In the genomic region with DNA sequence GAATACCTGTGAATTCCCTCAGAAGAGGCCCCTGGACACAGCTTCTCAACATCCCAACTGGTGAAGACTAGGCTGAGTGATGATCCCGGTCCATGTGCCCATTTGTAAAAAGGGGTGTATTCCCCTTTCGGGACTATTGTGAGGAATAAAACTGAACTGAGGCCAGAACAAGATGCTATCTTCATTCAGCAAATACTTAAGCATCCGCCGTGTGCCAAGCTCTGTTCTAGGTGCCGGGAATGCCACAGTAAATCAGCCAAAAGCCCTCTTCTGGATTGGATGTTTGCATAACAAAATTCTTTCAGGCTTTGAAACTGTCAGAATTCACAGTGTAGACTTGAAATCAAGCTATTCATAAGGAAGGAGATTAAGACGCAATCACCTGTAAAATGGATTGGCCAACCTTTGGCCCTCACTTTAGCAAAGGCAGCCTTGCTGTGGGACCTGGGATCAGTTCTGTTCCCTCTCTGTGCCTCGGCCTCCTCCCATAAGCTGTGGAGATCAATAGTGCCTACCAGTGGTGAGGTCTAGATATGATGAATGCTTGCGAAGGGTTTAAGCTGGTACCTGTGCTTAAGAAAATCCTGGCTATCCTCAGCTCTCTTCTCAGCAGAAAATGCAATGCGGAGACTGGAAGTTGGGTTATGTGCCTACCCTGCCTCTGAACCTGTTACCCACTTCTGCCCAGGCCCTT, we compare ENCODE assay signal across 11 cellular contexts. TPM values are rescaled to one million over a fixed set of nuclear protein-coding genes. Genes with fewer than 3 reads are reported as not detected.
DNase-seq lines count a peak whose midpoint lies in the region; ATAC-seq and TF ChIP-seq lines count a peak whose summit lies in the region.
"Had no signal": no experiment of that assay in that cellular context is flagged by ENCODE, and none has a peak within 500 bp of the region (broad histone marks: within the 10 kb centered on the region; RNA-seq: fewer than 3 reads in every experiment).

No MANE protein-coding gene starts in this region.

- H3K9me3 Mint-ChIP-seq in neural progenitor cell = no peaks in the 10 kb centered on the region
- no peaks in the 10 kb centered on the region for H3K9me3 Mint-ChIP-seq in activated T-cell treated with anti-CD3 and anti-CD28 coated beads, Interleukin-2, amount 50 U/mL, for 4 hours
- H3K9me3 Mint-ChIP-seq: stimulated activated memory B cell treated with anti-CD40 and anti-IgM and Interleukin-4, amounts not matched to agents 10 μg/mL and 1 μg/mL and 100 μg/mL, for 72 hours had no signal

- no peak for ATAC-seq in activated T-cell treated with anti-CD3 and anti-CD28 coated beads, Interleukin-2, amount 50 U/mL, for 4 hours
- ATAC-seq: stimulated activated memory B cell treated with anti-CD40 and anti-IgM and Interleukin-4, amounts not matched to agents 10 μg/mL and 1 μg/mL and 100 μg/mL, for 72 hours had no signal

- H3K27me3 Mint-ChIP-seq in neural progenitor cell (ENCODE audit: insufficient read depth, low read depth) = peaks cover 20% of the 10 kb centered on the region
- H3K27me3 Mint-ChIP-seq in activated T-cell treated with anti-CD3 and anti-CD28 coated beads, Interleukin-2, amount 50 U/mL, for 4 hours (ENCODE audit: low read depth) = peaks cover 40% of the 10 kb centered on the region

- TF ChIP-seq CTCF in choroid plexus epithelial cell (conservative IDR thresholded peaks at IDR 0.05; ENCODE audit: low read depth, low read length) = peak; percentile 18
- TF ChIP-seq CTCF in neural progenitor cell (IDR thresholded peaks at IDR 0.05) = peak; percentile 18
- no peak for TF ChIP-seq CTCF in PC-9 (conservative IDR thresholded peaks at IDR 0.05)

- H3K9me2 ChIP-seq in GM23248 (ENCODE audit: insufficient read depth) (no peaks in the 10 kb centered on the region), PC-9 (ENCODE audit: insufficient read depth) (no peaks in the 10 kb centered on the region)

- H3K4me2 ChIP-seq in GM23248 (ENCODE audit: unreplicated experiment) = no peak overlapping the region
- peak overlapping the region; percentile 88 for H3K4me2 ChIP-seq in neural progenitor cell
- no peak overlapping the region for H3K4me2 ChIP-seq in PC-9

- H3K36me3 Mint-ChIP-seq in neural progenitor cell = no peaks in the 10 kb centered on the region
- peaks cover 2% of the 10 kb centered on the region for H3K36me3 Mint-ChIP-seq in activated T-cell treated with anti-CD3 and anti-CD28 coated beads, Interleukin-2, amount 50 U/mL, for 4 hours (ENCODE audit: insufficient read depth)
- H3K36me3 Mint-ChIP-seq: stimulated activated memory B cell treated with anti-CD40 and anti-IgM and Interleukin-4, amounts not matched to agents 10 μg/mL and 1 μg/mL and 100 μg/mL, for 72 hours had no signal

- H3K27ac ChIP-seq in GM23248 = no peak overlapping the region
- H3K27ac ChIP-seq in neural progenitor cell = peak overlapping the region; percentile 66
- H3K27ac ChIP-seq in PC-9 = no peak overlapping the region

- no peaks in the 10 kb centered on the region for H3K36me3 ChIP-seq in GM23248 (ENCODE audit: low read depth)
- H3K36me3 ChIP-seq in NT2/D1 (ENCODE audit: insufficient read depth, insufficient read length, low read length) = peaks cover 27% of the 10 kb centered on the region
- H3K36me3 ChIP-seq in neural progenitor cell = no peaks in the 10 kb centered on the region
- H3K36me3 ChIP-seq in PC-9 (ENCODE audit: low read depth) = no peaks in the 10 kb centered on the region
- H3K36me3 ChIP-seq: MG63 had no signal

- DNase-seq in GM23248 (no peak), NT2/D1 (ENCODE audit: low read depth, low spot score) (no peak), choroid plexus epithelial cell (ENCODE audit: low read depth) (no peak), neural progenitor cell (ENCODE audit: low spot score) (no peak), PC-9 (no peak), NCI-H2196 treated with DMSO at 0.1 percent for 48 hours (lab: John Stamatoyannopoulos, UW; ENCODE audit: unreplicated experiment) (no peak), T1000 (lab: John Stamatoyannopoulos, UW) (no peak)
- DNase-seq in activated T-cell treated with anti-CD3 and anti-CD28 coated beads, Interleukin-2, amount 50 U/mL, for 4 hours = no peak
- DNase-seq: DMS153 had no signal

- H3K9me3 ChIP-seq in GM23248 (ENCODE audit: low read depth) = no peaks in the 10 kb centered on the region
- H3K9me3 ChIP-seq in NT2/D1 (ENCODE audit: insufficient read depth, low read length) = no peaks in the 10 kb centered on the region
- no peaks in the 10 kb centered on the region for H3K9me3 ChIP-seq in neural progenitor cell (ENCODE audit: low read depth)
- no peaks in the 10 kb centered on the region for H3K9me3 ChIP-seq in PC-9 (ENCODE audit: insufficient read depth, low read depth)
- H3K9me3 ChIP-seq: MG63 had no signal

- H3K4me1 ChIP-seq in GM23248 (ENCODE audit: insufficient read depth) (peaks cover 11% of the 10 kb centered on the region), NT2/D1 (ENCODE audit: insufficient read depth, insufficient read length) (peaks cover 8% of the 10 kb centered on the region), neural progenitor cell (peaks cover 23% of the 10 kb centered on the region), PC-9 (replicated peaks; ENCODE audit: insufficient read depth) (no peaks in the 10 kb centered on the region)

- H2AFZ ChIP-seq in GM23248 (no peak overlapping the region), neural progenitor cell (replicated peaks) (no peak overlapping the region), PC-9 (no peak overlapping the region)

- H3K4me3 ChIP-seq in GM23248 = no peak overlapping the region
- H3K4me3 ChIP-seq in NT2/D1 (ENCODE audit: insufficient read length, low read depth) = no peak overlapping the region
- H3K4me3 ChIP-seq in choroid plexus epithelial cell (ENCODE audit: low read depth, low read length) = no peak overlapping the region
- H3K4me3 ChIP-seq in neural progenitor cell = peak overlapping the region; percentile 73
- no peak overlapping the region for H3K4me3 ChIP-seq in PC-9
- H3K4me3 ChIP-seq: MG63 had no signal

- intact Hi-C loops in PC-9 (cut with micrococcal nuclease; ENCODE audit: unreplicated experiment) = no loop called here

- H3F3A ChIP-seq in GM23248 (ENCODE audit: insufficient read depth) (peaks cover 19% of the 10 kb centered on the region), neural progenitor cell (ENCODE audit: low read depth) (peaks cover 19% of the 10 kb centered on the region), PC-9 (ENCODE audit: insufficient read depth, low read depth) (no peaks in the 10 kb centered on the region)

- in situ Hi-C loops in GM23248 (cut with MboI) = no loop called here

- H3K4me1 Mint-ChIP-seq in neural progenitor cell = peaks cover 37% of the 10 kb centered on the region
- peaks cover 4% of the 10 kb centered on the region for H3K4me1 Mint-ChIP-seq in activated T-cell treated with anti-CD3 and anti-CD28 coated beads, Interleukin-2, amount 50 U/mL, for 4 hours (ENCODE audit: low read depth)

- WGBS in GM23248 (ENCODE audit: low coverage in 1 of 2, low lambda C conversion rate in 2 of 2, missing lambda C conversion rate in 2 of 2), 2 experiments = 85 to 91% methylated on average over 9 of the region's 9 CpGs

- H3K79me2 ChIP-seq in GM23248 (ENCODE audit: insufficient read depth) (no peaks in the 10 kb centered on the region), neural progenitor cell (ENCODE audit: low read depth) (peaks cover 65% of the 10 kb centered on the region), PC-9 (ENCODE audit: low read depth) (no peaks in the 10 kb centered on the region)

- H3K27me3 ChIP-seq in GM23248 (replicated peaks; ENCODE audit: insufficient read depth) = peaks cover 43% of the 10 kb centered on the region
- H3K27me3 ChIP-seq in NT2/D1 (ENCODE audit: insufficient read depth, insufficient read length) = peaks cover 8% of the 10 kb centered on the region
- H3K27me3 ChIP-seq in neural progenitor cell = peaks cover 13% of the 10 kb centered on the region
- no peaks in the 10 kb centered on the region for H3K27me3 ChIP-seq in PC-9 (ENCODE audit: insufficient read depth, low read depth)
- H3K27me3 ChIP-seq: MG63 had no signal

- H3K4me3 Mint-ChIP-seq in neural progenitor cell = peak overlapping the region; percentile 85
- H3K4me3 Mint-ChIP-seq in activated T-cell treated with anti-CD3 and anti-CD28 coated beads, Interleukin-2, amount 50 U/mL, for 4 hours = no peak overlapping the region

- H4K20me1 ChIP-seq in GM23248 (ENCODE audit: insufficient read depth) (no peaks in the 10 kb centered on the region), neural progenitor cell (ENCODE audit: low read depth) (peaks cover 55% of the 10 kb centered on the region), PC-9 (ENCODE audit: insufficient read depth) (no peaks in the 10 kb centered on the region)

- H3K9ac ChIP-seq in GM23248 = peak overlapping the region; percentile 43
- peak overlapping the region; percentile 21 for H3K9ac ChIP-seq in NT2/D1 (ENCODE audit: insufficient read length, low read depth)
- no peak overlapping the region for H3K9ac ChIP-seq in neural progenitor cell

- H3K27ac Mint-ChIP-seq in neural progenitor cell = no peak overlapping the region
- H3K27ac Mint-ChIP-seq: stimulated activated memory B cell treated with anti-CD40 and anti-IgM and Interleukin-4, amounts not matched to agents 10 μg/mL and 1 μg/mL and 100 μg/mL, for 72 hours had no signal

- CTCF ChIA-PET in PC-9 (lab: Charles Lee) = no interaction called here

- POLR2A ChIA-PET in PC-9 (lab: Charles Lee; ENCODE audit: unreplicated experiment) = interaction anchor here (1.3 kb wide), 1 partner anchor 1065 kb away, joined by 7 read pairs; no protein-coding TSS in a partner anchor

- BruUV-seq in PC-9 (replicated peaks; lab: Mats Ljungman, UMichigan) = no TSS peak

RNA-seq across cellular contexts. Expression of gene ALPL, which starts 1.8 kb away (rescaled TPM):
- not detected in 2 replicates for total RNA-seq in GM23248 (2014; rRNA removed; shearing (Covaris generic))
- 0.35 and 0.95 TPM in 2 replicates for polyA plus RNA-seq in GM23248 (2016; fragmentation: Nextera tagmentation; extraction: Ambion mirVana)
- 51.3 and 114 TPM in 2 replicates for total RNA-seq in neural progenitor cell (ENCODE audit: low replicate concordance)
- total RNA-seq in activated T-cell treated with anti-CD3 and anti-CD28 coated beads, Interleukin-2, amount 50 U/mL, for 4 hours = under 1 TPM; 0.33 to 0.38 (median 0.34) TPM
- total RNA-seq in PC-9 (2021) = not detected in 2 replicates

Comparison
In these comparisons a context has a peak if more than half of its experiments do, and no peak if none do; other contexts are left out.
1. RNA of gene ALPL, which starts 1.8 kb away (total RNA-seq): 51.3 to 114 TPM in neural progenitor cell; 0.33 to 0.38 TPM in activated T-cell treated with anti-CD3 and anti-CD28 coated beads, Interleukin-2, amount 50 U/mL, for 4 hours, not detected in GM23248 and not detected in PC-9; every median in the first group is over 10 times any median in the second.